In genomic region chr2:71467180-71467815, GRCh38 we compare ENCODE assay signal across 9 cellular contexts. TPM values are rescaled to one million over a fixed set of nuclear protein-coding genes. Genes with fewer than 3 reads are reported as not detected.
A peak's percentile ranks its signal among the peaks of the same experiment; 100 is the strongest.
DNase-seq lines count a peak whose midpoint lies in the region; ATAC-seq, FAIRE-seq and TF ChIP-seq lines count a peak whose summit lies in the region.
"Had no signal": no experiment of that assay in that cellular context is flagged by ENCODE, and none has a peak within 500 bp of the region (broad histone marks: within the 10 kb centered on the region; RNA-seq: fewer than 3 reads in every experiment).

No MANE protein-coding gene starts in this region.

- TF ChIP-seq RAD21 in A549 (conservative IDR thresholded peaks at IDR 0.05 in 1 of 2, IDR thresholded peaks at IDR 0.05 in 1 of 2): no peak

- intact Hi-C loops in dorsolateral prefrontal cortex (cut with DNase I): loop anchor here in 1 of 2 donors (5.0 kb wide), 1 partner anchor 245 kb away; no protein-coding TSS in a partner anchor

- TF ChIP-seq POLR2A in A549 (IDR thresholded peaks at IDR 0.05; ENCODE audit: low read length): no peak

- CTCF ChIA-PET in A549 (lab: Yijun Ruan, JAX): interaction anchor here (0.7 to 14.8 kb wide), 8 partner anchors 11 to 538 kb away, joined by 3 to 311 read pairs (median 4); no protein-coding TSS in a partner anchor

- H3K4me1 ChIP-seq in A549 (no peaks in the 10 kb centered on the region), HUES64 (ENCODE audit: insufficient read depth, low read length) (peaks cover 3% of the 10 kb centered on the region; the same call in 1 of the 2 replicates), muscle layer of duodenum (ENCODE audit: control insufficient read depth in 1 of 2, insufficient read depth in 2 of 2, low read length in 2 of 2) (peaks cover 0 to 28% of the 10 kb centered on the region in 2 donors)

- H3K4me2 ChIP-seq in A549: peak overlapping the region; percentile 100

- no peaks in the 10 kb centered on the region for H3K9me3 ChIP-seq in A549
- peaks cover 3% of the 10 kb centered on the region; the same call in 1 of the 2 replicates for H3K9me3 ChIP-seq in HUES64 (ENCODE audit: insufficient read depth, low read depth, low read length)
- no peaks in the 10 kb centered on the region for H3K9me3 ChIP-seq in muscle layer of duodenum (ENCODE audit: control insufficient read depth in 1 of 2, low read length in 2 of 2)

- peak; percentile 23 for FAIRE-seq in A549 (lab: Jason Lieb, UNC)
- FAIRE-seq: G401.6 had no signal

- H3K4me3 ChIP-seq in A549 (peak overlapping the region; percentile 57), HUES64 (ENCODE audit: low read length) (peak overlapping the region; percentile 57), dorsolateral prefrontal cortex (peak overlapping the region; percentile 51 to 87 (median 68)), muscle layer of duodenum (ENCODE audit: low read depth in 1 of 2, low read length in 2 of 2) (peak overlapping the region; percentile 86 to 92)

- no peak for TF ChIP-seq CTCF in A549 (IDR thresholded peaks at IDR 0.05)
- peak in 4 of 56 donors; percentile 12 to 31 (median 14) for TF ChIP-seq CTCF in dorsolateral prefrontal cortex (IDR thresholded peaks at IDR 0.05 in 54 of 56, conservative IDR thresholded peaks at IDR 0.05 in 2 of 56; ENCODE audit: low read depth in 1 of 56, partially characterized antibody in 56 of 56)

- no peak overlapping the region for H3K9ac ChIP-seq in HUES64 (ENCODE audit: low read depth, low read length)

- 31% methylated on average over 7 of the region's 7 CpGs for WGBS in A549 (ENCODE audit: missing lambda C conversion rate)
- 37% methylated on average over 4 of the region's 7 CpGs for WGBS in HUES64

- H3K27ac ChIP-seq in A549 (peak overlapping the region in 1 of 2 experiments; percentile 79; a peak in 3 of 6 replicates), HUES64 (ENCODE audit: low read depth, low read length) (no peak overlapping the region), dorsolateral prefrontal cortex (no peak overlapping the region), muscle layer of duodenum (ENCODE audit: low read length) (peak overlapping the region; percentile 16)

- ATAC-seq in A549: peak in 1 of 2 experiments; percentile 10; a peak in 3 of 6 replicates

- no peak for TF ChIP-seq EP300 in A549 (IDR thresholded peaks at IDR 0.05)

- POLR2A ChIA-PET in A549 (lab: Yijun Ruan, JAX): interaction anchor here (0.6 kb wide), 1 partner anchor 50 kb away, joined by 3 read pairs; no protein-coding TSS in a partner anchor

- H3K36me3 ChIP-seq in HUES64 (ENCODE audit: insufficient read depth, low read length) (no peaks in the 10 kb centered on the region), muscle layer of duodenum (ENCODE audit: control insufficient read depth in 1 of 2, insufficient read depth in 2 of 2, low read length in 2 of 2) (no peaks in the 10 kb centered on the region)

- H3K27me3 ChIP-seq in HUES64 (ENCODE audit: insufficient read depth, low read length) (peaks cover 77% of the 10 kb centered on the region), dorsolateral prefrontal cortex (peaks cover 0 to 20% (median 0%) of the 10 kb centered on the region in 45 donors), muscle layer of duodenum (ENCODE audit: low read depth, low read length) (no peaks in the 10 kb centered on the region)

- DNase-seq in A549 (ENCODE audit: low read depth in 1 of 2, low spot score in 1 of 2): no peak
- DNase-seq in dorsolateral prefrontal cortex: no peak
- no peak for DNase-seq in SK-N-DZ (ENCODE audit: low spot score)
- DNase-seq in SKM-1 treated with dmso at 0.1 percent for 144 hours (lab: John Stamatoyannopoulos, UW; ENCODE audit: unreplicated experiment): no peak
- no peak for DNase-seq in COLO668 (lab: John Stamatoyannopoulos, UW; ENCODE audit: unreplicated experiment)
- no peak for DNase-seq in germinal center (ENCODE audit: low spot score)

TF ChIP-seq in A549, 52 proteins besides CTCF, POLR2A, EP300 and RAD21:
- TF ChIP-seq RCOR1 (IDR thresholded peaks at IDR 0.05; ENCODE audit: low read depth, low read length) (no peak), ZFP36 (IDR thresholded peaks at IDR 0.05; ENCODE audit: borderline replicate concordance, partially characterized antibody) (no peak), HEYL (CRISPR knock-in tag; IDR thresholded peaks at IDR 0.05) (no peak), E2F6 (IDR thresholded peaks at IDR 0.05; ENCODE audit: borderline replicate concordance, low read depth) (no peak), ZC3H11A (IDR thresholded peaks at IDR 0.05) (no peak), CBX8 (IDR thresholded peaks at IDR 0.05) (no peak), BHLHE40 (IDR thresholded peaks at IDR 0.05; ENCODE audit: low read depth, low read length) (no peak), CEBPB (IDR thresholded peaks at IDR 0.05) (no peak), CHD4 (IDR thresholded peaks at IDR 0.05; ENCODE audit: borderline replicate concordance) (no peak), TP53 (CRISPR knock-in tag; IDR thresholded peaks at IDR 0.05) (no peak), SMC3 (IDR thresholded peaks at IDR 0.05) (no peak), EHF (CRISPR knock-in tag; IDR thresholded peaks at IDR 0.05) (no peak), REST (IDR thresholded peaks at IDR 0.05) (no peak), ZNF302 (CRISPR knock-in tag; IDR thresholded peaks at IDR 0.05) (no peak), FOSB (CRISPR knock-in tag; IDR thresholded peaks at IDR 0.05) (no peak), RFX5 (IDR thresholded peaks at IDR 0.05) (no peak), SREBF2 (IDR thresholded peaks at IDR 0.05) (no peak), RNF2 (IDR thresholded peaks at IDR 0.05; ENCODE audit: borderline replicate concordance, low read depth) (no peak), JUN (IDR thresholded peaks at IDR 0.05) (no peak)
- TF ChIP-seq, protein P1, sequence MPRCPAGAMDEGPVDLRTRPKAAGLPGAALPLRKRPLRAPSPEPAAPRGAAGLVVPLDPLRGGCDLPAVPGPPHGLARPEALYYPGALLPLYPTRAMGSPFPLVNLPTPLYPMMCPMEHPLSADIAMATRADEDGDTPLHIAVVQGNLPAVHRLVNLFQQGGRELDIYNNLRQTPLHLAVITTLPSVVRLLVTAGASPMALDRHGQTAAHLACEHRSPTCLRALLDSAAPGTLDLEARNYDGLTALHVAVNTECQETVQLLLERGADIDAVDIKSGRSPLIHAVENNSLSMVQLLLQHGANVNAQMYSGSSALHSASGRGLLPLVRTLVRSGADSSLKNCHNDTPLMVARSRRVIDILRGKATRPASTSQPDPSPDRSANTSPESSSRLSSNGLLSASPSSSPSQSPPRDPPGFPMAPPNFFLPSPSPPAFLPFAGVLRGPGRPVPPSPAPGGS (IDR thresholded peaks at IDR 0.05): no peak

RNA-seq across cellular contexts. Expression of gene DYSF, which starts 13.9 kb away (rescaled TPM):
- polyA plus RNA-seq in A549 (2011; rRNA removed) (0.36 and 0.38 TPM in 2 replicates), A549 (2017; fragmentation: RNase III; extraction: RNeasy Plus Mini Kit Qiagen cat#74134 plus additional on column Dnase treatment) (0.68 to 1.0 TPM (median 0.98 TPM) in 3 replicates)
- polyA plus RNA-seq in A549 (2012; cell fraction: cytosol; rRNA removed): 0.20 and 0.25 TPM in 2 replicates
- 0.76 and 1.2 TPM in 2 replicates for polyA plus RNA-seq in A549 (2012; cell fraction: nucleus; rRNA removed)
- polyA minus RNA-seq in A549 (2011; rRNA and poly(A)+ RNA removed): 1.2 and 2.6 TPM in 2 replicates
- polyA plus RNA-seq in HUES64 (2013, experiment 1 of 2): 5.6 TPM
- 5.8 TPM for polyA plus RNA-seq in HUES64 (2013, experiment 2 of 2)
- 100 to 1,000 TPM in 12 of 120 experiments, 10 to 100 TPM in 108; 15.6 to 237 (median 50.5) TPM for total RNA-seq in dorsolateral prefrontal cortex
- 0.15 TPM in 1 of 2 replicates, not detected in the other for polyA plus RNA-seq in SK-N-DZ (2014; cell fraction: cytosol; rRNA removed)
- not detected in 2 replicates for polyA plus RNA-seq in SK-N-DZ (2014; cell fraction: nucleus; rRNA removed)
